Comparison of ENCODE assay signal across 26 cellular contexts in the genomic region with DNA sequence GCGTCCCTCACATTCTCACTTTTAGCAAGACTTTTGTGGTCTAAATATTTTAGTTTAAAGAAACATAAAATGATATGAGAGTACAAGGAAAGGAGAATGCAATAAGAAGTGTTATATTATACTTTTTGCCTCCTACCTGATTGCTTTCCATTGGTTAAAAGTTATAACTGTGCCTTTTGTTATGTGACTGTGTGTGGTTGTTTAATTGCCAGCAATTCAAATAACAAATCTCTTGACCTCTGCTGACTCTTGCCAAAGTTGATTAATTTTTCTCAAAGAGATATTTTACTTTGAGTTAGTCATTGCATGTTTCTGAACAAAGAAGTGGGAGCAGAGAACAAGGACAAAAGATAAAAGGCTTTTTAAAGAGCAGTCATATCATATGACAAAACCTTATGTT.
"Had no signal": no experiment of that assay in that cellular context is flagged by ENCODE, and none has a peak within 500 bp of the region (broad histone marks: within the 10 kb centered on the region; RNA-seq: fewer than 3 reads in every experiment).

No MANE protein-coding gene starts in this region.

- H3K27me3 ChIP-seq: esophagus squamous epithelium, gastroesophageal sphincter, heart right ventricle had no signal

- H3K27ac Mint-ChIP-seq: activated CD4-positive, alpha-beta memory T cell treated with anti-CD3 and anti-CD28 coated beads, Interleukin-2, amount 10 ng/mL, durations not matched to agents 7 days and 5 days; activated CD4-positive, alpha-beta T cell treated with anti-CD3 and anti-CD28 coated beads, Interleukin-2, amount 10 ng/mL, durations not matched to agents 7 days and 5 days; activated naive CD8-positive, alpha-beta T cell; activated T-helper 17 cell treated with anti-CD3 and anti-CD28 coated beads, Interleukin-2, amount 50 U/mL, for 72 hours; effector memory CD8-positive, alpha-beta T cell had no signal

- H3K4me3 ChIP-seq: esophagus squamous epithelium, gastroesophageal sphincter, heart right ventricle had no signal

- H3K9me3 ChIP-seq: esophagus squamous epithelium had no signal

- H3K27ac ChIP-seq: esophagus squamous epithelium, gastroesophageal sphincter, heart right ventricle had no signal

- DNase-seq: activated CD4-positive, alpha-beta memory T cell treated with anti-CD3 and anti-CD28 coated beads, Interleukin-2, amount 10 ng/mL, durations not matched to agents 7 days and 5 days; activated CD4-positive, alpha-beta T cell treated with anti-CD3 and anti-CD28 coated beads for 1 hour; activated CD4-positive, alpha-beta T cell treated with anti-CD3 and anti-CD28 coated beads for 4 hours; activated CD4-positive, alpha-beta T cell treated with anti-CD3 and anti-CD28 coated beads, Interleukin-2, amount 10 ng/mL, durations not matched to agents 7 days and 5 days; activated CD4-positive, alpha-beta T cell treated with anti-CD3 and anti-CD28 coated beads, Interleukin-2, amount 50 U/mL, for 4 hours; activated CD8-positive, alpha-beta memory T cell treated with anti-CD3 and anti-CD28 coated beads for 24 hours; activated effector memory CD4-positive, alpha-beta T cell treated with Interleukin-2 at 50 U/mL for 16 hours; activated gamma-delta T cell treated with Interleukin-2 at 50 U/mL for 16 hours; activated naive CD4-positive, alpha-beta T cell treated with anti-CD3 and anti-CD28 coated beads, Interleukin-2, amount 50 U/mL, for 16 hours; activated naive CD4-positive, alpha-beta T cell treated with Interleukin-2 at 50 U/mL for 16 hours; activated T-cell treated with anti-CD3 and anti-CD28 coated beads, Interleukin-2, amount 50 U/mL, for 4 hours; amniotic stem cell; anterior cingulate cortex; caudate nucleus; cortex of kidney; dermis blood vessel endothelial cell; effector CD4-positive, alpha-beta T cell; effector memory CD8-positive, alpha-beta T cell; erythroblast; esophagus squamous epithelium; foreskin melanocyte; heart right ventricle; T-helper 2 cell had no signal

- H3K36me3 Mint-ChIP-seq: activated naive CD8-positive, alpha-beta T cell had no signal

- H3K36me3 ChIP-seq: esophagus squamous epithelium, gastroesophageal sphincter, heart right ventricle had no signal

- H3K4me3 Mint-ChIP-seq: activated CD4-positive, alpha-beta memory T cell treated with anti-CD3 and anti-CD28 coated beads, Interleukin-2, amount 10 ng/mL, durations not matched to agents 7 days and 5 days; activated CD4-positive, alpha-beta T cell treated with anti-CD3 and anti-CD28 coated beads, Interleukin-2, amount 10 ng/mL, durations not matched to agents 7 days and 5 days; activated naive CD8-positive, alpha-beta T cell; activated T-cell treated with anti-CD3 and anti-CD28 coated beads, Interleukin-2, amount 50 U/mL, for 4 hours; activated T-helper 17 cell treated with anti-CD3 and anti-CD28 coated beads, Interleukin-2, amount 50 U/mL, for 72 hours; effector memory CD8-positive, alpha-beta T cell had no signal

- H3K9me3 Mint-ChIP-seq: activated CD4-positive, alpha-beta memory T cell treated with anti-CD3 and anti-CD28 coated beads, Interleukin-2, amount 10 ng/mL, durations not matched to agents 7 days and 5 days; activated CD4-positive, alpha-beta T cell treated with anti-CD3 and anti-CD28 coated beads, Interleukin-2, amount 10 ng/mL, durations not matched to agents 7 days and 5 days; activated T-cell treated with anti-CD3 and anti-CD28 coated beads, Interleukin-2, amount 50 U/mL, for 4 hours; activated T-helper 17 cell treated with anti-CD3 and anti-CD28 coated beads, Interleukin-2, amount 50 U/mL, for 72 hours had no signal

- H3K27me3 Mint-ChIP-seq: activated CD4-positive, alpha-beta memory T cell treated with anti-CD3 and anti-CD28 coated beads, Interleukin-2, amount 10 ng/mL, durations not matched to agents 7 days and 5 days; activated CD4-positive, alpha-beta T cell treated with anti-CD3 and anti-CD28 coated beads, Interleukin-2, amount 10 ng/mL, durations not matched to agents 7 days and 5 days; activated naive CD8-positive, alpha-beta T cell; activated T-helper 17 cell treated with anti-CD3 and anti-CD28 coated beads, Interleukin-2, amount 50 U/mL, for 72 hours; effector memory CD8-positive, alpha-beta T cell had no signal

- ATAC-seq: activated T-cell treated with anti-CD3 and anti-CD28 coated beads, Interleukin-2, amount 50 U/mL, for 4 hours; activated T-helper 17 cell treated with anti-CD3 and anti-CD28 coated beads, Interleukin-2, amount 50 U/mL, for 72 hours; effector memory CD8-positive, alpha-beta T cell; gastroesophageal sphincter; heart right ventricle had no signal

- H3K4me1 Mint-ChIP-seq: activated CD4-positive, alpha-beta memory T cell treated with anti-CD3 and anti-CD28 coated beads, Interleukin-2, amount 10 ng/mL, durations not matched to agents 7 days and 5 days; activated CD4-positive, alpha-beta T cell treated with anti-CD3 and anti-CD28 coated beads, Interleukin-2, amount 10 ng/mL, durations not matched to agents 7 days and 5 days; activated T-helper 17 cell treated with anti-CD3 and anti-CD28 coated beads, Interleukin-2, amount 50 U/mL, for 72 hours had no signal

- H3K4me1 ChIP-seq: esophagus squamous epithelium, gastroesophageal sphincter, heart right ventricle had no signal
